ENCODE assay signal across 29 cellular contexts in the genomic region with DNA sequence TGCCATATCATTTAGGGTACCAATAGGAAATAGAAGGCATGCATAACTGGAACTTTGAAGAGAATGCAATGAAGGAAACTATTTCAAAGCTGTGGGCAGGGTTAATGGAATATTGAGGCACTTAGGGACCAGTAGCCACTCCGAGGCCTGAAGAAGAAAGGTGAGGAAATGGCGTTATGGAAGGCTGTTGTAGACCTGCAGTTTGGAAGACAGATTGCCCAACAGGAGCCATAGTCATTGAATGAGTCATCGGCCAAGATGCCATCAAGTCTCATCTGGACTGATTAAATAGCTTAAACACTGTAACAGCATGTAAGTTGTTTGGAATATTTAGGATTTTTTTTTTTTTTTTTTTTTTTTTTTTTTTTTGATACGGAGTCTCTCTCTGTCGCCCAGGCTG. TPM values are rescaled to one million over a fixed set of nuclear protein-coding genes. Genes with fewer than 3 reads are reported as not detected.
DNase-seq lines count a peak whose midpoint lies in the region; ATAC-seq, FAIRE-seq and TF ChIP-seq lines count a peak whose summit lies in the region.
"Had no signal": no experiment of that assay in that cellular context is flagged by ENCODE, and none has a peak within 500 bp of the region (broad histone marks: within the 10 kb centered on the region; RNA-seq: fewer than 3 reads in every experiment).

No MANE protein-coding gene starts in this region.

- no peak overlapping the region for H3K9ac ChIP-seq in PC-3 (ENCODE audit: low read length)
- H3K9ac ChIP-seq: BLaER1 treated with 17β-estradiol and CSF1 and Interleukin-3, amounts not matched to agents 10 nM and 100 nM had no signal

- CTCF ChIA-PET in PC-3 (lab: Charles Lee): interaction anchor here (0.9 kb wide), 1 partner anchor 152 kb away, joined by 3 read pairs; no protein-coding TSS in a partner anchor

- H3K27me3 ChIP-seq in PC-3 (ENCODE audit: low read length): no peaks in the 10 kb centered on the region; the same call in 1 of the 2 replicates
- H3K27me3 ChIP-seq: BLaER1 treated with 17β-estradiol and CSF1 and Interleukin-3, amounts not matched to agents 10 nM and 100 nM; stomach; upper lobe of left lung had no signal

- no peak overlapping the region for H3K4me2 ChIP-seq in PC-3 (ENCODE audit: low read length)
- H3K4me2 ChIP-seq: BLaER1 treated with 17β-estradiol and CSF1 and Interleukin-3, amounts not matched to agents 10 nM and 100 nM; smooth muscle cell had no signal

- no peaks in the 10 kb centered on the region for H4K20me1 ChIP-seq in PC-3 (ENCODE audit: low read length)
- H4K20me1 ChIP-seq: BLaER1 treated with 17β-estradiol and CSF1 and Interleukin-3, amounts not matched to agents 10 nM and 100 nM had no signal

- H3K9me2 ChIP-seq in PC-3 (replicated peaks; ENCODE audit: low read length): no peaks in the 10 kb centered on the region

- H3K27me3 Mint-ChIP-seq in T-helper 2 cell treated with Interferon-gamma antibody and Interleukin-4, amounts not matched to agents 5 μg/mL and 100 μg/mL, for 36 hours (ENCODE audit: low read depth): peaks cover 18% of the 10 kb centered on the region
- no peaks in the 10 kb centered on the region for H3K27me3 Mint-ChIP-seq in progenitor cell of endocrine pancreas

- H3K36me3 ChIP-seq in PC-3 (ENCODE audit: low read depth, low read length): no peaks in the 10 kb centered on the region
- H3K36me3 ChIP-seq: BLaER1 treated with 17β-estradiol and CSF1 and Interleukin-3, amounts not matched to agents 10 nM and 100 nM; left lung; stomach; upper lobe of left lung had no signal

- H3K27ac Mint-ChIP-seq in T-helper 2 cell treated with Interferon-gamma antibody and Interleukin-4, amounts not matched to agents 5 μg/mL and 100 μg/mL, for 36 hours: no peak overlapping the region
- H3K27ac Mint-ChIP-seq in progenitor cell of endocrine pancreas: no peak overlapping the region

- POLR2A ChIA-PET in PC-3 (lab: Charles Lee; ENCODE audit: unreplicated experiment): no interaction called here

- BruUV-seq in PC-3 (replicated peaks; lab: Mats Ljungman, UMichigan): no TSS peak

- TF ChIP-seq CTCF in PC-3 (conservative IDR thresholded peaks at IDR 0.05; ENCODE audit: low read depth, low read length): no peak
- no peak for TF ChIP-seq CTCF in epithelial cell of esophagus (IDR thresholded peaks at IDR 0.05; ENCODE audit: insufficient read depth, low read depth, low read length, missing control alignments)
- no peak for TF ChIP-seq CTCF in progenitor cell of endocrine pancreas (IDR thresholded peaks at IDR 0.05; ENCODE audit: unreplicated experiment)

- no peaks in the 10 kb centered on the region for H3K36me3 Mint-ChIP-seq in T-helper 2 cell treated with Interferon-gamma antibody and Interleukin-4, amounts not matched to agents 5 μg/mL and 100 μg/mL, for 36 hours (ENCODE audit: low read depth)
- no peaks in the 10 kb centered on the region for H3K36me3 Mint-ChIP-seq in progenitor cell of endocrine pancreas (ENCODE audit: insufficient read depth)

- H2AFZ ChIP-seq in PC-3 (ENCODE audit: low read length): no peak overlapping the region

- no peak overlapping the region for H3K27ac ChIP-seq in PC-3 (ENCODE audit: low read length)
- H3K27ac ChIP-seq: BLaER1 treated with 17β-estradiol and CSF1 and Interleukin-3, amounts not matched to agents 10 nM and 100 nM; epithelial cell of prostate; left lung; stomach; upper lobe of left lung had no signal

- no peaks in the 10 kb centered on the region for H3K9me3 Mint-ChIP-seq in T-helper 2 cell treated with Interferon-gamma antibody and Interleukin-4, amounts not matched to agents 5 μg/mL and 100 μg/mL, for 36 hours
- peaks cover 6% of the 10 kb centered on the region for H3K9me3 Mint-ChIP-seq in progenitor cell of endocrine pancreas (ENCODE audit: low read depth)

- intact Hi-C loops in PC-3 (cut with micrococcal nuclease): no loop called here

- H3K4me3 ChIP-seq in PC-3 (ENCODE audit: low read length) (no peak overlapping the region), epithelial cell of esophagus (ENCODE audit: low read length) (no peak overlapping the region)
- H3K4me3 ChIP-seq: BLaER1 treated with 17β-estradiol and CSF1 and Interleukin-3, amounts not matched to agents 10 nM and 100 nM; left lung; smooth muscle cell; stomach; upper lobe of left lung had no signal

- no peak overlapping the region for H3K4me3 Mint-ChIP-seq in T-helper 2 cell treated with Interferon-gamma antibody and Interleukin-4, amounts not matched to agents 5 μg/mL and 100 μg/mL, for 36 hours
- H3K4me3 Mint-ChIP-seq in progenitor cell of endocrine pancreas (ENCODE audit: low read depth): no peak overlapping the region
- H3K4me3 Mint-ChIP-seq: neural crest cell had no signal

- no peaks in the 10 kb centered on the region for H3K9me3 ChIP-seq in PC-3 (ENCODE audit: low read length)
- H3K9me3 ChIP-seq: BLaER1 treated with 17β-estradiol and CSF1 and Interleukin-3, amounts not matched to agents 10 nM and 100 nM; left lung; stomach; upper lobe of left lung had no signal

- no peaks in the 10 kb centered on the region for H3K4me1 ChIP-seq in PC-3 (ENCODE audit: insufficient read depth, low read length)

- FAIRE-seq in urothelium cell line (lab: Jason Lieb, UNC): no peak
- FAIRE-seq: D721Med, HTR-8/SVneo, TTC549 had no signal

- H3K4me1 Mint-ChIP-seq in T-helper 2 cell treated with Interferon-gamma antibody and Interleukin-4, amounts not matched to agents 5 μg/mL and 100 μg/mL, for 36 hours (ENCODE audit: low read depth): peaks cover 6% of the 10 kb centered on the region
- peaks cover 11% of the 10 kb centered on the region for H3K4me1 Mint-ChIP-seq in progenitor cell of endocrine pancreas (ENCODE audit: low read depth)

- DNase-seq in NCI-H446 treated with DMSO at 0.1 percent for 48 hours (lab: John Stamatoyannopoulos, UW) (peak; percentile 11), NCI-H446 (lab: John Stamatoyannopoulos, UW) (no peak), PC-3 (peak; percentile 55), epithelial cell of esophagus (ENCODE audit: low read depth) (peak; percentile 96), urothelium cell line (ENCODE audit: low spot score) (peak; percentile 73), progenitor cell of endocrine pancreas (ENCODE audit: low spot score, unreplicated experiment) (no peak)
- no peak for DNase-seq in T-helper 2 cell treated with Interferon-gamma antibody and Interleukin-4, amounts not matched to agents 5 μg/mL and 100 μg/mL, for 36 hours (ENCODE audit: low spot score)
- DNase-seq: 8988T; activated CD4-positive, alpha-beta T cell treated with anti-CD3 and anti-CD28 coated beads for 48 hours; activated CD8-positive, alpha-beta memory T cell treated with anti-CD3 and anti-CD28 coated beads, Interleukin-2, amount 50 U/mL, for 48 hours; activated effector memory CD4-positive, alpha-beta T cell treated with anti-CD3 and anti-CD28 coated beads, Interleukin-2, amount 50 U/mL, for 16 hours; left lung; NCI-H187; NCI-H2227 treated with DMSO at 0.1 percent for 48 hours; stimulated activated CD4-positive, alpha-beta T cell treated with anti-CD3 and anti-CD28 coated beads, Interleukin-4, amount 100 ng/mL, for 24 hours; stomach had no signal

- H3K79me2 ChIP-seq in PC-3 (ENCODE audit: low read length): no peaks in the 10 kb centered on the region

- no peaks in the 10 kb centered on the region for H3F3A ChIP-seq in PC-3 (ENCODE audit: low read length, unreplicated experiment)

- no peak for ATAC-seq in PC-3
- ATAC-seq in GM21515 (IDR thresholded peaks at IDR 0.05; ENCODE audit: unreplicated experiment): no peak
- ATAC-seq: left lung had no signal

RNA-seq across cellular contexts. Expression of a gene that starts 11.6 kb away (rescaled TPM):
- total RNA-seq in PC-3 (2014; rRNA removed) (not detected in 2 replicates), progenitor cell of endocrine pancreas (not detected in 2 replicates)
- total RNA-seq: cardiac septum, dermis microvascular lymphatic vessel endothelial cell, glomerular endothelial cell, mononuclear cell, neural crest cell, smooth muscle cell had no signal

Comparison
In these comparisons a context has a peak if more than half of its experiments do, and no peak if none do; other contexts are left out.
1. DNase-seq: peak in NCI-H446 treated with DMSO at 0.1 percent for 48 hours (single experiment), PC-3 (single experiment), epithelial cell of esophagus (single experiment) and urothelium cell line (single experiment); none in NCI-H446 (0 of 2), T-helper 2 cell treated with Interferon-gamma antibody and Interleukin-4, amounts not matched to agents 5 μg/mL and 100 μg/mL, for 36 hours (single experiment) and progenitor cell of endocrine pancreas (single experiment).